In genomic region chr17:38702166-38702899, GRCh38 we compare ENCODE assay signal across 8 cellular contexts.
DNase-seq lines count a peak whose midpoint lies in the region; TF ChIP-seq lines count a peak whose summit lies in the region.

No MANE protein-coding gene starts in this region.

- no peak overlapping the region for H3K27ac Mint-ChIP-seq in nephron progenitor cell

- peak overlapping the region; percentile 94 for H3K4me3 Mint-ChIP-seq in nephron progenitor cell

- peaks cover 57% of the 10 kb centered on the region for H3K4me1 Mint-ChIP-seq in nephron progenitor cell

- no peaks in the 10 kb centered on the region for H3K9me3 Mint-ChIP-seq in nephron progenitor cell

- peaks cover 70% of the 10 kb centered on the region for H3K27me3 Mint-ChIP-seq in nephron progenitor cell (ENCODE audit: low read depth, poor library complexity)

- DNase-seq in Ammon's horn (ENCODE audit: low spot score), result peak; percentile 78
- DNase-seq in GM19238 (ENCODE audit: insufficient read length, low spot score), result peak; percentile 70
- peak; percentile 79 for DNase-seq in KG1 (lab: John Stamatoyannopoulos, UW)
- peak; percentile 82 for DNase-seq in RPMI8226
- DNase-seq in activated gamma-delta T cell (lab: John Stamatoyannopoulos, UW), result peak; percentile 81
- peak; percentile 50 for DNase-seq in fibroblast of the conjunctiva (ENCODE audit: low read depth)
- DNase-seq in nephron progenitor cell, result peak; percentile 82
- peak; percentile 86 for DNase-seq in stimulated activated naive CD4-positive, alpha-beta T cell treated with Interleukin-2 at 50 U/mL for 16 hours (lab: John Stamatoyannopoulos, UW)

- TF ChIP-seq CTCF in nephron progenitor cell (IDR thresholded peaks at IDR 0.05), result no peak

- H3K36me3 Mint-ChIP-seq in nephron progenitor cell (ENCODE audit: low read depth), result no peaks in the 10 kb centered on the region

Comparison
In these comparisons a context has a peak if more than half of its experiments do, and no peak if none do; other contexts are left out.
1. Peak in every context shown above with its lines: DNase-seq.